ENCODE assay signal across 8 cellular contexts in the genomic region with DNA sequence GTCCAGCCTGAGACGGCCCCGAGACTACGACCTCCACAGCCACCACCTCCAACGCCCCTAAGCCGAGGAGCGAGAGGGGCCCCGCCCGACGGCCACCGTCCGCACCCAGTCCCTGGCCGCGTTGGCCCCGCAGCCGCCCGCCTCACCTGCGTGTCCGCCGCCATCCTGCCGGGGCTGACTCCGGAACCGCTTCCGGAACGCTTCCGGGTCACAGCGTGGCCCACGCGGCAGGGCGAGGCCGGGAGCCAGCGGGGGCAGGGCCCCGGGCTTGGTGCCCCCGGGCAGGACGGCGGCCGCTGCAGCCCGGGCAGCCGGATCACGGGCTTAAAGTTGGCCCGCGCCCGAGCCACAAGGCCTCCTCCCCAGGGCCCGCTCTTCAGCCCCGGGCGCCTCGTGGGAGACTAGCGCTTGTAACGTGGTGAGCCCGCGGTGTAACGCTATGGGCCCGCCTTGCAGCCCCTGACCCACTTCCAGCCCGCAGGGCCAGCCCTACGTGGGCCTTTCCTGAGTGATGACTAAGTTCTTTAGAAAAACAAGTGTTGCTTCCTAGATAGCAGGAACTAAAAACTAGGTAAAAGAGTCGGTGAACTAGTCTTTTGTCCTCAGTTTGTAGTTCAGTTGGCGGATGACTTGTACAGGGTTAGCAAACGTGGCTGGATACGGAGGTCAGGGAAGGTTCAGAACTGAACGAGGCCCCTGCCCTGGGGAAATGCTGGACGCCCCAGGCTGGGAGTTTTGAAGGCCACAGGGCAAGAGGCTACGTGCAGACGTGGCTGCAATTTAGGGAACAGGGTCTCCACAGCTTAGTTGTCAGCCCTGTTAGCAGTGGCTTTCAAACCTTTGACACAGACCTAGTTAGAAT. TPM values are rescaled to one million over a fixed set of nuclear protein-coding genes. Genes with fewer than 3 reads are reported as not detected.
A peak's percentile ranks its signal among the peaks of the same experiment; 100 is the strongest.
DNase-seq lines count a peak whose midpoint lies in the region; ATAC-seq, FAIRE-seq and TF ChIP-seq lines count a peak whose summit lies in the region.

A gene with protein sequence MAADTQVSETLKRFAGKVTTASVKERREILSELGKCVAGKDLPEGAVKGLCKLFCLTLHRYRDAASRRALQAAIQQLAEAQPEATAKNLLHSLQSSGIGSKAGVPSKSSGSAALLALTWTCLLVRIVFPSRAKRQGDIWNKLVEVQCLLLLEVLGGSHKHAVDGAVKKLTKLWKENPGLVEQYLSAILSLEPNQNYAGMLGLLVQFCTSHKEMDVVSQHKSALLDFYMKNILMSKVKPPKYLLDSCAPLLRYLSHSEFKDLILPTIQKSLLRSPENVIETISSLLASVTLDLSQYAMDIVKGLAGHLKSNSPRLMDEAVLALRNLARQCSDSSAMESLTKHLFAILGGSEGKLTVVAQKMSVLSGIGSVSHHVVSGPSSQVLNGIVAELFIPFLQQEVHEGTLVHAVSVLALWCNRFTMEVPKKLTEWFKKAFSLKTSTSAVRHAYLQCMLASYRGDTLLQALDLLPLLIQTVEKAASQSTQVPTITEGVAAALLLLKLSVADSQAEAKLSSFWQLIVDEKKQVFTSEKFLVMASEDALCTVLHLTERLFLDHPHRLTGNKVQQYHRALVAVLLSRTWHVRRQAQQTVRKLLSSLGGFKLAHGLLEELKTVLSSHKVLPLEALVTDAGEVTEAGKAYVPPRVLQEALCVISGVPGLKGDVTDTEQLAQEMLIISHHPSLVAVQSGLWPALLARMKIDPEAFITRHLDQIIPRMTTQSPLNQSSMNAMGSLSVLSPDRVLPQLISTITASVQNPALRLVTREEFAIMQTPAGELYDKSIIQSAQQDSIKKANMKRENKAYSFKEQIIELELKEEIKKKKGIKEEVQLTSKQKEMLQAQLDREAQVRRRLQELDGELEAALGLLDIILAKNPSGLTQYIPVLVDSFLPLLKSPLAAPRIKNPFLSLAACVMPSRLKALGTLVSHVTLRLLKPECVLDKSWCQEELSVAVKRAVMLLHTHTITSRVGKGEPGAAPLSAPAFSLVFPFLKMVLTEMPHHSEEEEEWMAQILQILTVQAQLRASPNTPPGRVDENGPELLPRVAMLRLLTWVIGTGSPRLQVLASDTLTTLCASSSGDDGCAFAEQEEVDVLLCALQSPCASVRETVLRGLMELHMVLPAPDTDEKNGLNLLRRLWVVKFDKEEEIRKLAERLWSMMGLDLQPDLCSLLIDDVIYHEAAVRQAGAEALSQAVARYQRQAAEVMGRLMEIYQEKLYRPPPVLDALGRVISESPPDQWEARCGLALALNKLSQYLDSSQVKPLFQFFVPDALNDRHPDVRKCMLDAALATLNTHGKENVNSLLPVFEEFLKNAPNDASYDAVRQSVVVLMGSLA (N-terminal part only) (minus strand): TSS at position 182 of the 862 bp plus-strand sequence. CDS start 18 bp downstream, at position 164.

- H3K4me2 ChIP-seq in A549 = peak within 1 kb of the TSS; percentile 99

- H3K9me3 ChIP-seq in A549 = no peaks in the 10 kb centered on the region

- H3K4me1 ChIP-seq in A549 = peaks cover 54% of the 10 kb centered on the region

- 2% methylated on average over 34 of the region's 62 CpGs for WGBS in A549 (ENCODE audit: missing lambda C conversion rate)

- no peak for FAIRE-seq in A549 (lab: Jason Lieb, UNC)

- H3K27ac Mint-ChIP-seq in chondrocyte (ENCODE audit: unreplicated experiment) = peak within 1 kb of the TSS; percentile 97

- peaks cover 62% of the 10 kb centered on the region for H3K4me1 Mint-ChIP-seq in chondrocyte (ENCODE audit: low read depth)

- CTCF ChIA-PET in A549 (lab: Yijun Ruan, JAX) = interaction anchor here (1.4 kb wide), 1 partner anchor 71 kb away, joined by 4 read pairs; the partner anchor contains the start of gene PXN

- peak within 1 kb of the TSS; percentile 83 for H3K4me3 Mint-ChIP-seq in chondrocyte (ENCODE audit: unreplicated experiment)

- peak within 1 kb of the TSS; percentile 95 to 97 for H3K27ac ChIP-seq in A549

- peak within 1 kb of the TSS; percentile 68 for H3K4me3 ChIP-seq in A549

- TF ChIP-seq EP300 in A549 (IDR thresholded peaks at IDR 0.05) = no peak

- no peaks in the 10 kb centered on the region for H3K9me3 Mint-ChIP-seq in chondrocyte (ENCODE audit: low read depth)

- TF ChIP-seq RAD21 in A549 (conservative IDR thresholded peaks at IDR 0.05 in 1 of 2, IDR thresholded peaks at IDR 0.05 in 1 of 2) = no peak

- H3K36me3 Mint-ChIP-seq in chondrocyte (ENCODE audit: low read depth) = peaks cover 24% of the 10 kb centered on the region

- H3K27me3 Mint-ChIP-seq in chondrocyte (ENCODE audit: low read depth) = no peaks in the 10 kb centered on the region

- DNase-seq in A549 (ENCODE audit: low read depth in 1 of 2, low spot score in 1 of 2) (peak; percentile 76 to 84), NCI-H2227 treated with DMSO at 0.1 percent for 48 hours (lab: John Stamatoyannopoulos, UW) (peak; percentile 65), chondrocyte (ENCODE audit: low spot score) (no peak), kidney tubule cell (ENCODE audit: low spot score) (peak; percentile 89)
- peak; percentile 82 for DNase-seq in activated CD4-positive, alpha-beta T cell treated with anti-CD3 and anti-CD28 coated beads for 24 hours (ENCODE audit: low read depth in 2 of 2)
- peak; percentile 62 to 84 for DNase-seq in stimulated activated CD4-positive, alpha-beta T cell treated with anti-CD3 and anti-CD28 coated beads, Interleukin-1b, Interleukin-23, amount 100 ng/mL, for 1 hour (ENCODE audit: low read depth in 2 of 2)

- no peak for TF ChIP-seq CTCF in A549 (IDR thresholded peaks at IDR 0.05)
- TF ChIP-seq CTCF in chondrocyte (IDR thresholded peaks at IDR 0.05) = peak; percentile 11

- ATAC-seq in A549 = peak; percentile 84 to 87
- peak; percentile 58 for ATAC-seq in GM18517 (IDR thresholded peaks at IDR 0.05; ENCODE audit: unreplicated experiment)
- peak; percentile 67 for ATAC-seq in HG03045 (IDR thresholded peaks at IDR 0.05; ENCODE audit: unreplicated experiment)

- POLR2A ChIA-PET in A549 (lab: Yijun Ruan, JAX) = interaction anchor here (0.6 kb wide), 1 partner anchor 68 kb away, joined by 3 read pairs; no protein-coding TSS in a partner anchor

- peak; percentile 96 for TF ChIP-seq POLR2A in A549 (IDR thresholded peaks at IDR 0.05; ENCODE audit: low read length)

TF ChIP-seq in A549, 52 proteins besides CTCF, POLR2A, EP300 and RAD21 (continues in another document):
- TF ChIP-seq EHMT2 (IDR thresholded peaks at IDR 0.05; ENCODE audit: low read depth) = no peak
- TF ChIP-seq HDAC2 (IDR thresholded peaks at IDR 0.05) = no peak
- peak; percentile 70 for TF ChIP-seq RARB (CRISPR knock-in tag; IDR thresholded peaks at IDR 0.05)
- no peak; the same call in 1 of the 2 replicates for TF ChIP-seq HEYL (CRISPR knock-in tag; IDR thresholded peaks at IDR 0.05)
- no peak for TF ChIP-seq CEBPB (IDR thresholded peaks at IDR 0.05)
- peak; percentile 81 for TF ChIP-seq HOXB13 (CRISPR knock-in tag; IDR thresholded peaks at IDR 0.05; ENCODE audit: low read depth)
- TF ChIP-seq PBX3 (IDR thresholded peaks at IDR 0.05) = peak; percentile 18
- TF ChIP-seq ATOH8 (CRISPR knock-in tag; IDR thresholded peaks at IDR 0.05; ENCODE audit: low read depth) = peak; percentile 79
- TF ChIP-seq POLR2AphosphoS2 (conservative IDR thresholded peaks at IDR 0.05; ENCODE audit: low read length) = peak; percentile 82
- TF ChIP-seq E2F6 (IDR thresholded peaks at IDR 0.05; ENCODE audit: borderline replicate concordance, low read depth) = peak; percentile 82
- peak; percentile 83 for TF ChIP-seq FOSB (CRISPR knock-in tag; IDR thresholded peaks at IDR 0.05)
- no peak; the same call in 1 of the 2 replicates for TF ChIP-seq GATA3 (IDR thresholded peaks at IDR 0.05; ENCODE audit: borderline replicate concordance)
- no peak for TF ChIP-seq SREBF2 (IDR thresholded peaks at IDR 0.05)
- TF ChIP-seq CHD2 (IDR thresholded peaks at IDR 0.05; ENCODE audit: low read length, partially characterized antibody) = peak; percentile 56
- peak; percentile 84 for TF ChIP-seq TFCP2L1 (CRISPR knock-in tag; IDR thresholded peaks at IDR 0.05)
- TF ChIP-seq KDM5A (IDR thresholded peaks at IDR 0.05) = peak; percentile 97
- peak; percentile 14 for TF ChIP-seq MAFK (IDR thresholded peaks at IDR 0.05; ENCODE audit: partially characterized antibody)
- TF ChIP-seq, protein P1, sequence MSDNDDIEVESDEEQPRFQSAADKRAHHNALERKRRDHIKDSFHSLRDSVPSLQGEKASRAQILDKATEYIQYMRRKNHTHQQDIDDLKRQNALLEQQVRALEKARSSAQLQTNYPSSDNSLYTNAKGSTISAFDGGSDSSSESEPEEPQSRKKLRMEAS (IDR thresholded peaks at IDR 0.05) = peak; percentile 98
- TF ChIP-seq TP53 (CRISPR knock-in tag; IDR thresholded peaks at IDR 0.05) = peak; percentile 87

RNA-seq across cellular contexts. Expression of the gene that starts here (rescaled TPM):
- polyA plus RNA-seq in A549 (2011; rRNA removed) (64.1 and 81.5 TPM in 2 replicates), A549 (2017; fragmentation: RNase III; extraction: RNeasy Plus Mini Kit Qiagen cat#74134 plus additional on column Dnase treatment) (43.2 to 50.8 TPM (median 45.8 TPM) in 3 replicates)
- 72.5 and 73.2 TPM in 2 replicates for polyA plus RNA-seq in A549 (2012; cell fraction: cytosol; rRNA removed)
- polyA plus RNA-seq in A549 (2012; cell fraction: nucleus; rRNA removed) = 193 and 238 TPM in 2 replicates
- 224 and 252 TPM in 2 replicates for polyA minus RNA-seq in A549 (2011; rRNA and poly(A)+ RNA removed)
- total RNA-seq in chondrocyte = 92.3 to 137 TPM (median 97.5 TPM) in 3 replicates
